8 cellular contexts compared by ENCODE assay signal in genomic region chr9:121599186-121599871, GRCh38. TPM values are rescaled to one million over a fixed set of nuclear protein-coding genes. Genes with fewer than 3 reads are reported as not detected.
DNase-seq lines count a peak whose midpoint lies in the region; ATAC-seq and TF ChIP-seq lines count a peak whose summit lies in the region.

No MANE protein-coding gene starts in this region.

- intact Hi-C loops in CD14-positive monocyte (cut with micrococcal nuclease), result no loop called here
- intact Hi-C loops in esophagus squamous epithelium (cut with DNase I), result loop anchor here (5.0 kb wide), 1 partner anchor 47 kb away; no protein-coding TSS in a partner anchor

- peak overlapping the region; percentile 51 to 67 (median 62) for H3K4me3 ChIP-seq in esophagus squamous epithelium

- H3K27me3 Mint-ChIP-seq in CD14-positive monocyte (ENCODE audit: low read depth in 3 of 3), result peaks cover 55 to 70% (median 63%) of the 10 kb centered on the region in 3 donors

- no peak for ATAC-seq in GM21576 (IDR thresholded peaks at IDR 0.05; ENCODE audit: unreplicated experiment)

- peak in 2 of 4 donors; percentile 37 to 52 for TF ChIP-seq POLR2A in esophagus squamous epithelium (IDR thresholded peaks at IDR 0.05)

- peak overlapping the region; percentile 81 to 96 (median 84) for H3K27ac ChIP-seq in esophagus squamous epithelium

- peaks cover 0 to 26% (median 0%) of the 10 kb centered on the region in 4 donors for H3K27me3 ChIP-seq in esophagus squamous epithelium

- H3K4me1 Mint-ChIP-seq in CD14-positive monocyte, result peaks cover 46% of the 10 kb centered on the region

- peak overlapping the region; percentile 54 to 88 for H3K4me3 Mint-ChIP-seq in CD14-positive monocyte

- H3K4me1 ChIP-seq in esophagus squamous epithelium, result peaks cover 25 to 50% (median 31%) of the 10 kb centered on the region in 3 donors

- WGBS in esophagus squamous epithelium, 2 donors, result 0% methylated on average over 15 of the region's 80 CpGs; no CpG with 5 or more reads in 1 of the 2 donors

- TF ChIP-seq CTCF in CD14-positive monocyte (IDR thresholded peaks at IDR 0.05), result no peak
- TF ChIP-seq CTCF in esophagus squamous epithelium (IDR thresholded peaks at IDR 0.05), result no peak

- no peak for DNase-seq in CD14-positive monocyte (ENCODE audit: low spot score)
- DNase-seq in NCI-H226, result peak; percentile 51
- DNase-seq in esophagus squamous epithelium (lab: John Stamatoyannopoulos, UW), result no peak
- peak; percentile 67 for DNase-seq in myocyte (ENCODE audit: low read depth)
- no peak for DNase-seq in HK-2 (ENCODE audit: unreplicated experiment)
- DNase-seq in SKM-1 (lab: John Stamatoyannopoulos, UW; ENCODE audit: unreplicated experiment), result no peak
- no peak for DNase-seq in NCI-H1694 (lab: John Stamatoyannopoulos, UW)

- peak overlapping the region in 1 of 7 donors; percentile 81 for H3K27ac Mint-ChIP-seq in CD14-positive monocyte

- H3K9me3 ChIP-seq in esophagus squamous epithelium, result no peaks in the 10 kb centered on the region

- H3K36me3 ChIP-seq in esophagus squamous epithelium, result no peaks in the 10 kb centered on the region

- H3K36me3 Mint-ChIP-seq in CD14-positive monocyte, result peaks cover 5% of the 10 kb centered on the region in 2 donors

- H3K9me3 Mint-ChIP-seq in CD14-positive monocyte, result peaks cover 5 to 31% (median 18%) of the 10 kb centered on the region in 7 donors

RNA-seq across cellular contexts. Expression of gene DAB2IP, which starts 52.1 kb away (rescaled TPM):
- not detected for polyA plus RNA-seq in CD14-positive monocyte
- total RNA-seq in esophagus squamous epithelium (10 to 100 TPM; 28.3 to 48.8 (median 38.1) TPM), myocyte (4.5 and 6.6 TPM in 2 replicates)
- 11.8 TPM for polyA plus RNA-seq in myocyte (2012)

Comparison
In these comparisons a context has a peak if more than half of its experiments do, and no peak if none do; other contexts are left out.
1. DNase-seq: peak in NCI-H226 (single experiment) and myocyte (single experiment); none in CD14-positive monocyte (single experiment), esophagus squamous epithelium (single experiment), HK-2 (single experiment), SKM-1 (single experiment) and NCI-H1694 (single experiment).